8 cellular contexts compared by ENCODE assay signal in the genomic region with DNA sequence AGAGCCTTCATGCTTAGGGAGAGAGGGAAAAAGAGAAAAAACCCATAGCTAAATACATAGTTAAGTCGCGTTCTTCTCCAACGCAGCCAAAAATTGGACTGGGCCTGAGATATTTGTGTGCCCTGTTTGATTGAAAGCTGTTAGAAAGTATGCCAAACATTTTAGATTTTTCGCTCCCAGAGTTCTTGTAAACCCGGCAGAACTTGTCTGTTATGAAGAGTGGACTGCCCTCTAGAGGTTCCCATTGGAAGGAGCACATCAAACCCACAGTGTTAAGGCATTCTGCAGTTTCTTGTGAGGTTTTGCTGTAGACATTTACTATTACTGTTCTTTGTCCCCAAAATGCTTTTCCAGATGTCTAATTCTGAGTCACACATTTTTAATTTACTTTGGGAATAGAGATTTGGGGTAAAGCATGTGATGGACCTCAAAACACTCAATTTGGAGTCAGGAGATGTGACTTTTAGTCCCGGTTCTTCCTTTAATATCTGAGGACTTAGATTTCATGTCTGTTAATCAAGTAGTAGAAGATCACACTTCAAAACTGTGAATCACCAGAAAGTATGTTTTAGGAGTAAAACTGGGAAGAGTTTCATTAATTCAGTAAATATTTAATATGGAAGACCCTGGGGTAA.
DNase-seq lines count a peak whose midpoint lies in the region; ATAC-seq and TF ChIP-seq lines count a peak whose summit lies in the region.

No MANE protein-coding gene starts in this region.

- H3K4me3 ChIP-seq in KMS-11 (IDR thresholded peaks at IDR 0.05; ENCODE audit: insufficient read depth, low read depth, low read length) (no peak overlapping the region), adipocyte (ENCODE audit: low read length) (no peak overlapping the region)

- no peaks in the 10 kb centered on the region for H3K9me3 ChIP-seq in adipocyte (ENCODE audit: control insufficient read depth, low read length)

- intact Hi-C loops in left ventricle myocardium superior (cut with micrococcal nuclease) = loop anchor here (5.0 to 10.0 kb wide), 3 partner anchors 372 to 692 kb away; partner anchors contain the start of genes ELL2 and RFESD

- TF ChIP-seq CTCF in KMS-11 (conservative IDR thresholded peaks at IDR 0.05; ENCODE audit: low read depth, low read length) = peak; percentile 93

- H3K4me1 ChIP-seq in KMS-11 (ENCODE audit: low read depth, poor library complexity, severe bottlenecking) (peaks cover 22% of the 10 kb centered on the region), adipocyte (ENCODE audit: control insufficient read depth, insufficient read depth, low read length) (peaks cover 71% of the 10 kb centered on the region)

- no peak overlapping the region for H3K27ac ChIP-seq in KMS-11

- ATAC-seq in GM21576 (IDR thresholded peaks at IDR 0.05; ENCODE audit: unreplicated experiment) (peak; percentile 53), left ventricle myocardium superior (peak; percentile 74)

- H3K36me3 ChIP-seq in KMS-11 (ENCODE audit: insufficient read depth) (no peaks in the 10 kb centered on the region), adipocyte (ENCODE audit: control insufficient read depth, insufficient read depth, low read length, severe bottlenecking) (no peaks in the 10 kb centered on the region)

- H3K79me2 ChIP-seq in KMS-11 (ENCODE audit: insufficient read depth, low read depth) = no peaks in the 10 kb centered on the region

- no peaks in the 10 kb centered on the region for H4K20me1 ChIP-seq in KMS-11 (ENCODE audit: insufficient read depth)

- H3K4me2 ChIP-seq in KMS-11 = peak overlapping the region; percentile 23; the same call in 1 of the 2 replicates

- H3K27me3 ChIP-seq in KMS-11 (ENCODE audit: insufficient read depth, low read depth) = no peaks in the 10 kb centered on the region
- no peaks in the 10 kb centered on the region for H3K27me3 ChIP-seq in adipocyte (replicated peaks; ENCODE audit: control insufficient read depth, insufficient read depth, low read length)

- no peak overlapping the region for H3K9ac ChIP-seq in KMS-11
- H3K9ac ChIP-seq in adipocyte (ENCODE audit: low read length) = peak overlapping the region; percentile 83

- H2AFZ ChIP-seq in KMS-11 (ENCODE audit: low read depth) = peak overlapping the region; percentile 73; the same call in 1 of the 2 replicates

- DNase-seq in DMS79 treated with DMSO at 0.1 percent for 48 hours (lab: John Stamatoyannopoulos, UW) (peak; percentile 25), SIG-M5 treated with dmso at 0.1 percent for 504 hours (lab: John Stamatoyannopoulos, UW; ENCODE audit: unreplicated experiment) (peak; percentile 88), adipocyte (ENCODE audit: low read depth) (peak; percentile 96), left ventricle myocardium superior (no peak), putamen (ENCODE audit: low spot score) (peak; percentile 88), mesenteric fat pad (ENCODE audit: low spot score) (no peak)

Comparison
In these comparisons a context has a peak if more than half of its experiments do, and no peak if none do; other contexts are left out.
1. DNase-seq: peak in DMS79 treated with DMSO at 0.1 percent for 48 hours (single experiment), SIG-M5 treated with dmso at 0.1 percent for 504 hours (single experiment), adipocyte (single experiment) and putamen (single experiment); none in left ventricle myocardium superior (single experiment) and mesenteric fat pad (single experiment).